Comparison of ENCODE assay signal across 8 cellular contexts in genomic region chr4:88526221-88526815, GRCh38. TPM values are rescaled to one million over a fixed set of nuclear protein-coding genes. Genes with fewer than 3 reads are reported as not detected.
DNase-seq lines count a peak whose midpoint lies in the region; ATAC-seq lines count a peak whose summit lies in the region.

No MANE protein-coding gene starts in this region.

- no peak for ATAC-seq in HG02678 (IDR thresholded peaks at IDR 0.05; ENCODE audit: unreplicated experiment)

- peak; percentile 33 for DNase-seq in DMS 273 (lab: John Stamatoyannopoulos, UW; ENCODE audit: unreplicated experiment)
- DNase-seq in DMS 273 treated with DMSO at 0.1 percent for 48 hours (lab: John Stamatoyannopoulos, UW): no peak
- peak; percentile 42 to 65 for DNase-seq in Kasumi-1 (lab: John Stamatoyannopoulos, UW)
- DNase-seq in astrocyte of the hippocampus (ENCODE audit: low read depth, low spot score): peak; percentile 12
- DNase-seq in myocyte (ENCODE audit: low read depth): peak; percentile 29
- no peak for DNase-seq in COLO829 (ENCODE audit: low spot score)
- no peak for DNase-seq in activated effector memory CD4-positive, alpha-beta T cell treated with anti-CD3 and anti-CD28 coated beads, Interleukin-2, amount 50 U/mL, for 16 hours

RNA-seq across cellular contexts. Expression of gene PYURF, which starts 2.7 kb away (rescaled TPM):
- total RNA-seq in myocyte: 76.2 and 84.7 TPM in 2 replicates
- 79.9 TPM for polyA plus RNA-seq in myocyte (2012)

Comparison
In these comparisons a context has a peak if more than half of its experiments do, and no peak if none do; other contexts are left out.
1. DNase-seq: peak in DMS 273 (single experiment), Kasumi-1 (2 of 2), astrocyte of the hippocampus (single experiment) and myocyte (single experiment); none in DMS 273 treated with DMSO at 0.1 percent for 48 hours (single experiment), COLO829 (single experiment) and activated effector memory CD4-positive, alpha-beta T cell treated with anti-CD3 and anti-CD28 coated beads, Interleukin-2, amount 50 U/mL, for 16 hours (single experiment).